In the genomic region with DNA sequence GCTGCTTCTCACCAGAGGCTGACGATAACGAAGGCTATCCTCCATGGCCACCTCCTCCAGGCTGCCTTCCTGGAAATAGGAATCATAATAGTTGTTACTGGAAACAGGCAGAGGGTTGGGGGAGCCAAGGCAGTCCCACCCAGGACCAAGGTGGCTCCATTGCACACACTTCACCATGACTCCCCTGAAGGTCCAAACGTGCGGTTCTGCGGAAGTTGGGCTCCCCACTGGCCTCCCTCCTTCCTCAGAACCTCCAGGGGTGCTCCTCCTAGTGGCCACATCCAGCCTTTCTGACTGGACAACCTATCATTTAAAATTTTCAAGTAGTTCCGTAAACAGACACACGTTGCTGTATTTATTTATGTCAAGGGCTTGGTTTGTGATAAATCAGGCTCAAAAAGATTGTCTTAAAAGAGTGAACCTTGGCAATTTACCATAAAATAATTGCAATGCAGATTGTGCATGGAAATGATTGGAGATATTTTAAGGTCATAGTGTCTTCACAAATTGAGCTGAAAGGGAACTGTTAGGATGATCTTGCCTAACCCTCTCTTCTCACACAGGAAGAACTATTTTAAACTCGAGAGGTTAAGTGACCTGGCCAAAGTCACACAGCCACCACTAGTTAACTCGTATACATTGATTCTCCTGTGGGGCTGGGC, we compare ENCODE assay signal across 8 cellular contexts. TPM values are rescaled to one million over a fixed set of nuclear protein-coding genes. Genes with fewer than 3 reads are reported as not detected.
DNase-seq lines count a peak whose midpoint lies in the region; ATAC-seq and TF ChIP-seq lines count a peak whose summit lies in the region.

No MANE protein-coding gene starts in this region.

- dilution Hi-C loops in mammary epithelial cell (cut with HindIII; ENCODE audit: low sequenced_read_pairs): no loop called here

- peaks cover 16% of the 10 kb centered on the region for H3K79me2 ChIP-seq in MM.1S (ENCODE audit: low read length)
- H3K79me2 ChIP-seq in mammary epithelial cell (ENCODE audit: insufficient read depth, low read length): no peaks in the 10 kb centered on the region

- peaks cover 43% of the 10 kb centered on the region for H3F3A ChIP-seq in MM.1S (ENCODE audit: insufficient read depth, low read length)

- TF ChIP-seq CTCF in MM.1S (IDR thresholded peaks at IDR 0.05; ENCODE audit: low read length) (peak; percentile 80), mammary epithelial cell (conservative IDR thresholded peaks at IDR 0.05 in 1 of 2, IDR thresholded peaks at IDR 0.05 in 1 of 2; ENCODE audit: extremely low read depth in 1 of 2, insufficient read depth in 1 of 2, low read depth in 1 of 2, low read length in 2 of 2) (peak; percentile 74 to 83)

- ATAC-seq in GM18873 (IDR thresholded peaks at IDR 0.05; ENCODE audit: low FRiP score, unreplicated experiment) (no peak), GM19452 (IDR thresholded peaks at IDR 0.05; ENCODE audit: unreplicated experiment) (no peak)

- H3K4me3 Mint-ChIP-seq in T-helper 2 cell treated with Interferon-gamma antibody and Interleukin-4, amounts not matched to agents 5 μg/mL and 100 μg/mL, for 36 hours: peak overlapping the region; percentile 59

- no peaks in the 10 kb centered on the region for H3K9me2 ChIP-seq in MM.1S (replicated peaks; ENCODE audit: insufficient read depth, low read length)

- intact Hi-C loops in mammary epithelial cell (cut with micrococcal nuclease): loop anchor here (1.0 kb wide), 1 partner anchor 160 kb away; no protein-coding TSS in a partner anchor

- BruUV-seq in mammary epithelial cell (replicated peaks; lab: Mats Ljungman, UMichigan): no TSS peak

- H2AFZ ChIP-seq in MM.1S (ENCODE audit: low read length) (peak overlapping the region; percentile 74), mammary epithelial cell (ENCODE audit: low read depth, low read length) (peak overlapping the region; percentile 1)

- CTCF ChIA-PET in mammary epithelial cell (lab: Charles Lee; ENCODE audit: low non-redundant PET): interaction anchor here (0.6 to 0.9 kb wide), 2 partner anchors 29 to 132 kb away, joined by 3 to 5 read pairs; no protein-coding TSS in a partner anchor

- H3K4me3 ChIP-seq in MM.1S (ENCODE audit: low read length): peak overlapping the region; percentile 75
- H3K4me3 ChIP-seq in mammary epithelial cell (replicated peaks in 1 of 3; ENCODE audit: insufficient read depth in 1 of 3, low read depth in 2 of 3, low read length in 3 of 3): no peak overlapping the region

- peaks cover 5% of the 10 kb centered on the region for H3K27me3 Mint-ChIP-seq in T-helper 2 cell treated with Interferon-gamma antibody and Interleukin-4, amounts not matched to agents 5 μg/mL and 100 μg/mL, for 36 hours (ENCODE audit: low read depth)

- H3K36me3 ChIP-seq in ES-I3 (ENCODE audit: insufficient read depth, low read length) (no peaks in the 10 kb centered on the region), MM.1S (replicated peaks; ENCODE audit: insufficient read depth, low read length) (no peaks in the 10 kb centered on the region), mammary epithelial cell (ENCODE audit: insufficient read depth, low read length) (no peaks in the 10 kb centered on the region)

- peak overlapping the region; percentile 43 for H3K9ac ChIP-seq in ES-I3 (ENCODE audit: low read depth, low read length)
- H3K9ac ChIP-seq in MM.1S (ENCODE audit: low read length): peak overlapping the region; percentile 76; the same call in 1 of the 2 replicates
- no peak overlapping the region for H3K9ac ChIP-seq in mammary epithelial cell (ENCODE audit: insufficient read depth, low read length)

- peaks cover 39% of the 10 kb centered on the region for H3K4me1 Mint-ChIP-seq in T-helper 2 cell treated with Interferon-gamma antibody and Interleukin-4, amounts not matched to agents 5 μg/mL and 100 μg/mL, for 36 hours (ENCODE audit: low read depth)

- no peaks in the 10 kb centered on the region for H4K20me1 ChIP-seq in MM.1S (ENCODE audit: insufficient read depth, low read length)
- no peaks in the 10 kb centered on the region for H4K20me1 ChIP-seq in mammary epithelial cell (ENCODE audit: insufficient read depth, low read length)

- H3K27ac ChIP-seq in MM.1S (ENCODE audit: low read length): peak overlapping the region; percentile 90; the same call in 1 of the 2 replicates
- no peak overlapping the region for H3K27ac ChIP-seq in mammary epithelial cell (ENCODE audit: insufficient read depth, low read depth, low read length)

- 36% methylated on average over 9 of the region's 9 CpGs for WGBS in mammary epithelial cell (ENCODE audit: low coverage, missing lambda C conversion rate)

- DNase-seq in MM.1S: peak; percentile 71
- peak; percentile 22 for DNase-seq in T-helper 2 cell treated with Interferon-gamma antibody and Interleukin-4, amounts not matched to agents 5 μg/mL and 100 μg/mL, for 36 hours (ENCODE audit: low spot score)
- DNase-seq in mammary epithelial cell: peak; percentile 11
- DNase-seq in left kidney (ENCODE audit: low read depth, low spot score): peak; percentile 65
- peak; percentile 16 to 22 for DNase-seq in stimulated activated CD4-positive, alpha-beta T cell treated with anti-CD3 and anti-CD28 coated beads, Interleukin-4, amount 100 ng/mL, for 4 hours

- H3K9me3 ChIP-seq in ES-I3 (ENCODE audit: control insufficient read depth, insufficient read depth, low read length): no peaks in the 10 kb centered on the region
- H3K9me3 ChIP-seq in MM.1S (replicated peaks; ENCODE audit: insufficient read depth, low read length): no peaks in the 10 kb centered on the region
- H3K9me3 ChIP-seq in mammary epithelial cell (replicated peaks; ENCODE audit: insufficient read depth, low read length): no peaks in the 10 kb centered on the region

- H3K4me2 ChIP-seq in MM.1S (ENCODE audit: low read depth, low read length): peak overlapping the region; percentile 98
- H3K4me2 ChIP-seq in mammary epithelial cell (ENCODE audit: insufficient read depth, low read depth, low read length): peak overlapping the region; percentile 15

- no peaks in the 10 kb centered on the region for H3K9me3 Mint-ChIP-seq in T-helper 2 cell treated with Interferon-gamma antibody and Interleukin-4, amounts not matched to agents 5 μg/mL and 100 μg/mL, for 36 hours

- H3K36me3 Mint-ChIP-seq in T-helper 2 cell treated with Interferon-gamma antibody and Interleukin-4, amounts not matched to agents 5 μg/mL and 100 μg/mL, for 36 hours (ENCODE audit: low read depth): no peaks in the 10 kb centered on the region

- H3K4me1 ChIP-seq in ES-I3 (ENCODE audit: insufficient read depth, low read length) (peaks cover 23% of the 10 kb centered on the region), MM.1S (ENCODE audit: low read length) (peaks cover 44% of the 10 kb centered on the region), mammary epithelial cell (ENCODE audit: insufficient read depth, low read length) (peaks cover 16% of the 10 kb centered on the region)

- H3K27ac Mint-ChIP-seq in T-helper 2 cell treated with Interferon-gamma antibody and Interleukin-4, amounts not matched to agents 5 μg/mL and 100 μg/mL, for 36 hours: peak overlapping the region; percentile 31

- in situ Hi-C loops in mammary epithelial cell (cut with MboI; ENCODE audit: low sequenced_read_pairs in 2 of 2): no loop called here

- H3K27me3 ChIP-seq in MM.1S (replicated peaks; ENCODE audit: insufficient read depth, low read length) (no peaks in the 10 kb centered on the region), mammary epithelial cell (ENCODE audit: insufficient read depth, low read length) (no peaks in the 10 kb centered on the region)

RNA-seq across cellular contexts. Expression of a gene that starts 1.4 kb away (rescaled TPM):
- 1 to 10 TPM; 3.6 to 9.3 TPM for total RNA-seq in mammary epithelial cell
- polyA plus RNA-seq in mammary epithelial cell: 5.8 TPM
- not detected for polyA minus RNA-seq in mammary epithelial cell

RNA-seq across cellular contexts. Expression of a gene that starts 13.9 kb away (rescaled TPM):
- 10 to 100 TPM; 52.2 to 99.1 TPM for total RNA-seq in mammary epithelial cell
- polyA plus RNA-seq in mammary epithelial cell: 89.8 TPM
- polyA minus RNA-seq in mammary epithelial cell: 145 TPM

RNA-seq across cellular contexts. Expression of a gene that starts 30.0 kb away (rescaled TPM):
- 10 to 100 TPM in 1 of 2 donors, 1 to 10 TPM in 1; 9.9 to 10.0 TPM for total RNA-seq in mammary epithelial cell
- 4.2 TPM for polyA plus RNA-seq in mammary epithelial cell
- 2.3 TPM for polyA minus RNA-seq in mammary epithelial cell

RNA-seq across cellular contexts. Expression of a gene that starts 31.1 kb away (rescaled TPM):
- total RNA-seq in mammary epithelial cell: not detected
- polyA plus RNA-seq in mammary epithelial cell: not detected
- polyA minus RNA-seq in mammary epithelial cell: not detected

RNA-seq across cellular contexts. Expression of a gene that starts 59.0 kb away (rescaled TPM):
- under 1 TPM in 1 of 2 donors, not detected in 1; 0.33 TPM for total RNA-seq in mammary epithelial cell
- 0.02 TPM for polyA plus RNA-seq in mammary epithelial cell
- not detected for polyA minus RNA-seq in mammary epithelial cell

Comparison
In these comparisons a context has a peak if more than half of its experiments do, and no peak if none do; other contexts are left out.
1. DNase-seq: peak in every context shown above with its lines; median percentile 71 in MM.1S; 65 in left kidney; 22 in T-helper 2 cell treated with Interferon-gamma antibody and Interleukin-4, amounts not matched to agents 5 μg/mL and 100 μg/mL, for 36 hours; 19 in stimulated activated CD4-positive, alpha-beta T cell treated with anti-CD3 and anti-CD28 coated beads, Interleukin-4, amount 100 ng/mL, for 4 hours; 11 in mammary epithelial cell.